ENCODE assay signal across 8 cellular contexts in genomic region chr15:73677146-73677607, GRCh38. TPM values are rescaled to one million over a fixed set of nuclear protein-coding genes. Genes with fewer than 3 reads are reported as not detected.
A peak's percentile ranks its signal among the peaks of the same experiment; 100 is the strongest.
DNase-seq lines count a peak whose midpoint lies in the region; ATAC-seq and TF ChIP-seq lines count a peak whose summit lies in the region.

No MANE protein-coding gene starts in this region.

- ATAC-seq in HG02870 (IDR thresholded peaks at IDR 0.05; ENCODE audit: unreplicated experiment) = no peak
- no peak for ATAC-seq in HG03159 (IDR thresholded peaks at IDR 0.05; ENCODE audit: unreplicated experiment)

- peaks cover 2% of the 10 kb centered on the region for H3K4me1 Mint-ChIP-seq in MCF 10A (ENCODE audit: insufficient read depth, unreplicated experiment)

- CTCF ChIA-PET in MCF 10A (lab: Yijun Ruan, JAX) = interaction anchor here (0.6 to 4.1 kb wide), 22 partner anchors 8 to 894 kb away, joined by 3 to 95 read pairs (median 3); partner anchors contain the start of gene NPTN

- no peaks in the 10 kb centered on the region for H3K27me3 Mint-ChIP-seq in MCF 10A (ENCODE audit: insufficient read depth, unreplicated experiment)

- DNase-seq in DMS53 (lab: John Stamatoyannopoulos, UW) (peak; percentile 75), KBM-7 (peak; percentile 82), SW480 (ENCODE audit: low spot score) (peak; percentile 55), MCF 10A (ENCODE audit: unreplicated experiment) (peak; percentile 80), kidney tubule cell (ENCODE audit: low spot score) (peak; percentile 67)
- DNase-seq in stimulated activated CD8-positive, alpha-beta memory T cell treated with anti-CD3 and anti-CD28 coated beads, Interleukin-12 subunit alpha, Interleukin-12 subunit beta, amount 100 ng/mL, for 1 hour (ENCODE audit: low read depth) = peak; percentile 30

- no TSS peak for BruUV-seq in MCF 10A (replicated peaks; lab: Mats Ljungman, UMichigan)

- H3K4me3 Mint-ChIP-seq in MCF 10A (ENCODE audit: unreplicated experiment) = no peak overlapping the region

- no peak overlapping the region for H3K27ac Mint-ChIP-seq in MCF 10A (ENCODE audit: low read depth, unreplicated experiment)

- POLR2A ChIA-PET in MCF 10A (lab: Yijun Ruan, JAX) = interaction anchor here (0.6 to 2.8 kb wide), 3 partner anchors 29 to 43 kb away, joined by 3 to 8 read pairs (median 3); partner anchors contain the start of gene NPTN

- no peaks in the 10 kb centered on the region for H3K9me3 Mint-ChIP-seq in MCF 10A (ENCODE audit: unreplicated experiment)

- no peaks in the 10 kb centered on the region for H3K36me3 Mint-ChIP-seq in MCF 10A (ENCODE audit: insufficient read depth, unreplicated experiment)

- intact Hi-C loops in MCF 10A (cut with micrococcal nuclease) = loop anchor here (1.0 kb wide), 3 partner anchors 23 to 41 kb away; no protein-coding TSS in a partner anchor

- peak; percentile 81 for TF ChIP-seq CTCF in MCF 10A (IDR thresholded peaks at IDR 0.05; ENCODE audit: unreplicated experiment)

- in situ Hi-C loops in KBM-7 (cut with MboI; ENCODE audit: low pct_unique_long_range_greater_than_20kb, low sequenced_read_pairs) = no loop called here

RNA-seq across cellular contexts. Expression of gene CD276, which starts 7.0 kb away (rescaled TPM):
- 52.8 and 57.7 TPM in 2 replicates for total RNA-seq in MCF 10A (2022)

RNA-seq across cellular contexts. Expression of gene NPTN, which starts 44.0 kb away (rescaled TPM):
- total RNA-seq in MCF 10A (2022) = 71.0 and 78.9 TPM in 2 replicates

Comparison
In these comparisons a context has a peak if more than half of its experiments do, and no peak if none do; other contexts are left out.
1. DNase-seq: peak in every context shown above with its lines; median percentile 82 in KBM-7; 80 in MCF 10A; 75 in DMS53; 67 in kidney tubule cell; 55 in SW480; 30 in stimulated activated CD8-positive, alpha-beta memory T cell treated with anti-CD3 and anti-CD28 coated beads, Interleukin-12 subunit alpha, Interleukin-12 subunit beta, amount 100 ng/mL, for 1 hour.